17 cellular contexts compared by ENCODE assay signal in the genomic region with DNA sequence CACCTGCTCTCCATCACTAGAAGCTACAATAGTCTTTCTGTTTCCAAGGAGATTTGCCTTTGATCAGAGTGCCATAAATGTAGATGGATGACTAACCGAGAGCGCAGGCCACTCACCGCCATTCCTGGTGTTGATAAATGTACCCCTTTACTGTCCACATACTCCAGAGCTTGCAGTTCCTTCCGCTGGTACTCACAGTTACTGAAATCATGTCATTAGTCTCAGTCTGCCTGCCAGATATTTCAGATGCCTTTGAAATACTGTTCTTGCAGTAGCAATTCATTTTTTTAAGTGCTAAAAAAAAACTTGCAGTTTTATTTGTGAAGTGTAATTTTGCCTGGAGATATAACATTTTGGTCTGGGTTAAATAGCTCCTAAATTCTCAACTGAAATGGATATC.
"Had no signal": no experiment of that assay in that cellular context is flagged by ENCODE, and none has a peak within 500 bp of the region (broad histone marks: within the 10 kb centered on the region; RNA-seq: fewer than 3 reads in every experiment).

No MANE protein-coding gene starts in this region.

- H3K36me3 ChIP-seq: gastroesophageal sphincter, neutrophil, upper lobe of left lung had no signal

- H3K27me3 ChIP-seq: dorsolateral prefrontal cortex, gastroesophageal sphincter, heart right ventricle, neutrophil, upper lobe of left lung had no signal

- DNase-seq: activated CD4-positive, alpha-beta T cell treated with anti-CD3 and anti-CD28 coated beads, Interleukin-2, amount 10 ng/mL, durations not matched to agents 24 days and 14 days; activated CD4-positive, CD25-positive, alpha-beta regulatory T cell; activated CD8-positive, alpha-beta T cell treated with anti-CD3 and anti-CD28 coated beads, Interleukin-2, amount 10 ng/mL, durations not matched to agents 7 days and 5 days; activated naive CD4-positive, alpha-beta T cell; activated naive CD8-positive, alpha-beta T cell treated with anti-CD3 and anti-CD28 coated beads, Interleukin-2, amount 10 ng/mL, durations not matched to agents 7 days and 5 days; aorta; heart right ventricle; mammary epithelial cell; naive thymus-derived CD8-positive, alpha-beta T cell; stimulated activated CD4-positive, alpha-beta T cell treated with anti-CD3 and anti-CD28 coated beads, Interleukin-15, amount 100 ng/mL, for 24 hours; stimulated activated CD4-positive, alpha-beta T cell treated with anti-CD3 and anti-CD28 coated beads, Interleukin-4, amount 100 ng/mL, for 1 hour; stimulated activated naive CD4-positive, alpha-beta T cell; substantia nigra; upper lobe of left lung had no signal

- H3K27ac ChIP-seq: gastroesophageal sphincter, heart right ventricle, neutrophil, upper lobe of left lung had no signal

- H3K9me3 ChIP-seq: gastroesophageal sphincter, heart right ventricle, neutrophil, upper lobe of left lung had no signal

- H3K4me1 ChIP-seq: gastroesophageal sphincter, heart right ventricle, upper lobe of left lung had no signal

- H3K4me3 ChIP-seq: gastroesophageal sphincter, heart right ventricle, upper lobe of left lung had no signal
